Comparison of ENCODE assay signal across 7 cellular contexts in genomic region chr5:103561670-103562069, GRCh38. TPM values are rescaled to one million over a fixed set of nuclear protein-coding genes. Genes with fewer than 3 reads are reported as not detected.
DNase-seq lines count a peak whose midpoint lies in the region; ATAC-seq and TF ChIP-seq lines count a peak whose summit lies in the region.

No MANE protein-coding gene starts in this region.

- H3K27ac ChIP-seq in RWPE2 (ENCODE audit: poor library complexity, severe bottlenecking): peak overlapping the region; percentile 69

- intact Hi-C loops in sciatic nerve (cut with DNase I): no loop called here

- H3K36me3 ChIP-seq in RWPE2 (ENCODE audit: low read depth): peaks cover 27% of the 10 kb centered on the region

- no peak for DNase-seq in RWPE2 (ENCODE audit: low spot score)
- no peak for DNase-seq in foreskin fibroblast
- no peak for DNase-seq in sciatic nerve (ENCODE audit: low spot score)
- no peak for DNase-seq in germinal center (ENCODE audit: low spot score)
- no peak for DNase-seq in GM20000 (ENCODE audit: low spot score)
- no peak for DNase-seq in NOMO-1 (lab: John Stamatoyannopoulos, UW; ENCODE audit: unreplicated experiment in 2 of 2)

- H3K4me3 ChIP-seq in RWPE2 (ENCODE audit: severe bottlenecking): peak overlapping the region; percentile 56
- peak overlapping the region; percentile 60 to 70 for H3K4me3 ChIP-seq in foreskin fibroblast (ENCODE audit: low read depth in 1 of 2, low read length in 2 of 2)

- ATAC-seq in GM19395 (IDR thresholded peaks at IDR 0.05; ENCODE audit: unreplicated experiment): peak; percentile 34
- ATAC-seq in RWPE2 (ENCODE audit: low read depth): peak; percentile 24; the same call in 1 of the 3 replicates
- peak; percentile 6 for ATAC-seq in sciatic nerve

- H3K4me1 ChIP-seq in RWPE2 (ENCODE audit: insufficient read depth, poor library complexity, severe bottlenecking): peaks cover 7% of the 10 kb centered on the region

- no peaks in the 10 kb centered on the region for H3K27me3 ChIP-seq in RWPE2 (ENCODE audit: insufficient read depth, poor library complexity, severe bottlenecking)

- H3K9me3 ChIP-seq in RWPE2 (ENCODE audit: severe bottlenecking): no peaks in the 10 kb centered on the region

- TF ChIP-seq CTCF in RWPE2 (IDR thresholded peaks at IDR 0.05; ENCODE audit: poor library complexity, severe bottlenecking) (no peak), foreskin fibroblast (IDR thresholded peaks at IDR 0.05; ENCODE audit: low read depth, low read length) (no peak), GM20000 (IDR thresholded peaks at IDR 0.05; ENCODE audit: extremely low read depth, missing control alignments) (no peak)

RNA-seq across cellular contexts. Expression of gene NUDT12, which starts 0.9 kb away (rescaled TPM):
- 23.2 TPM for total RNA-seq in sciatic nerve
